Comparison of ENCODE assay signal across 18 cellular contexts in the genomic region with DNA sequence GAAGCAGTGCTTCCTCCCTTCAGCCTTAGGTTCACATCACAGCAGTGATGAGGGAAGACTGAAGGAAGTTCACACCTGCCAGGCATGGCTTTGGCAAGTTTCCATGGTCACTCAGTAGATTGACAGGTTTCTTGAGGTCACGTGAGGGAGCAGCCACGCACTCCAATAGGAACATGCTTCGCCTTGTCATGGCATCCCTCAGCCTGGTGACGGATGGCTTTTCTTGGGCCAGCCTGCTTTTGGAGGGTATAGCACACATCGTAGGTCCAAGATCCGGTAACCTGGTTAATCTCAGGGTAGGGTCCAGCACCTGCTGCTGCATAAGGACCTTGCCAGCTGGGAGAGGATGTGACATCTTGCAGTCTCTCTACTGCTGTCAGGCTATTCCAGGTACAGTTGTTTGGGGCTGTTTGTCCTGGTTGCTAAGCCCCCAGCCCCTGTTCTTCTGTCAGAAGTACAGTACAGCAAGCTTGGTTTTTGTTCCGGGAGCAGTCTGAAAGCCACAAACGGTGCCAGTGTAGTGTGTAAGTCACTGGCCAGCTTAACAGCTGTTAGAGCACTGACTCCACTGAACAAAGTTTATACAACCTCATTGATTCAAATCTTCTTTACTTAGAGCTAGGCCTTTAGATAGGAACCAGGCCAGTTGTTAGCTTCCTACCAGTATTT. TPM values are rescaled to one million over a fixed set of nuclear protein-coding genes. Genes with fewer than 3 reads are reported as not detected.
A peak's percentile ranks its signal among the peaks of the same experiment; 100 is the strongest.
DNase-seq lines count a peak whose midpoint lies in the region; ATAC-seq, FAIRE-seq and TF ChIP-seq lines count a peak whose summit lies in the region.
"Had no signal": no experiment of that assay in that cellular context is flagged by ENCODE, and none has a peak within 500 bp of the region (broad histone marks: within the 10 kb centered on the region; RNA-seq: fewer than 3 reads in every experiment).

No MANE protein-coding gene starts in this region.

- peaks cover 14% of the 10 kb centered on the region for H3K36me3 Mint-ChIP-seq in activated naive CD8-positive, alpha-beta T cell
- peaks cover 21% of the 10 kb centered on the region for H3K36me3 Mint-ChIP-seq in chondrocyte (ENCODE audit: low read depth)

- no peak overlapping the region for H3K27ac ChIP-seq in heart left ventricle
- peak overlapping the region; percentile 16 for H3K27ac ChIP-seq in muscle layer of colon (ENCODE audit: low read depth, low read length)
- no peak overlapping the region for H3K27ac ChIP-seq in tibial nerve
- H3K27ac ChIP-seq: tibial artery had no signal

- intact Hi-C loops in heart left ventricle (cut with DNase I), result no loop called here
- intact Hi-C loops in left ventricle myocardium superior (cut with micrococcal nuclease), result no loop called here

- no peaks in the 10 kb centered on the region for H3K9me3 Mint-ChIP-seq in activated naive CD8-positive, alpha-beta T cell (ENCODE audit: low read depth)
- H3K9me3 Mint-ChIP-seq in chondrocyte (ENCODE audit: low read depth), result no peaks in the 10 kb centered on the region

- peaks cover 87% of the 10 kb centered on the region for H3K4me1 Mint-ChIP-seq in activated naive CD8-positive, alpha-beta T cell (ENCODE audit: low read depth)
- peaks cover 25% of the 10 kb centered on the region for H3K4me1 Mint-ChIP-seq in chondrocyte (ENCODE audit: low read depth)

- no peaks in the 10 kb centered on the region for H3K27me3 ChIP-seq in heart left ventricle
- no peaks in the 10 kb centered on the region for H3K27me3 ChIP-seq in muscle layer of colon (ENCODE audit: control insufficient read depth in 1 of 2, insufficient read depth in 2 of 2, low read length in 2 of 2)
- no peaks in the 10 kb centered on the region for H3K27me3 ChIP-seq in tibial nerve
- H3K27me3 ChIP-seq: tibial artery had no signal

- peak; percentile 14 to 45 (median 22) for ATAC-seq in heart left ventricle
- no peak for ATAC-seq in left ventricle myocardium superior
- ATAC-seq: PC-3 had no signal

- H3K4me3 ChIP-seq in heart left ventricle (no peak overlapping the region), muscle layer of colon (ENCODE audit: low read depth in 1 of 2, low read length in 2 of 2) (no peak overlapping the region), tibial nerve (no peak overlapping the region)
- H3K4me3 ChIP-seq: tibial artery had no signal

- H3K4me3 Mint-ChIP-seq in activated naive CD8-positive, alpha-beta T cell, result no peak overlapping the region
- H3K4me3 Mint-ChIP-seq in chondrocyte (ENCODE audit: unreplicated experiment), result no peak overlapping the region

- TF ChIP-seq EP300 in tibial nerve (IDR thresholded peaks at IDR 0.05), result no peak

- H3K36me3 ChIP-seq in heart left ventricle (peaks cover 0 to 63% (median 58%) of the 10 kb centered on the region in 9 donors), muscle layer of colon (ENCODE audit: insufficient read depth, low read length) (peaks cover 40% of the 10 kb centered on the region), tibial nerve (peaks cover 0 to 59% (median 6%) of the 10 kb centered on the region in 3 donors)

- H3K9me3 ChIP-seq in heart left ventricle (no peaks in the 10 kb centered on the region), muscle layer of colon (ENCODE audit: low read length) (no peaks in the 10 kb centered on the region), tibial nerve (no peaks in the 10 kb centered on the region)
- H3K9me3 ChIP-seq: tibial artery had no signal

- H3K4me1 ChIP-seq in heart left ventricle, result peaks cover 0 to 49% (median 17%) of the 10 kb centered on the region in 12 donors
- peaks cover 43% of the 10 kb centered on the region for H3K4me1 ChIP-seq in muscle layer of colon (ENCODE audit: insufficient read depth, low read length)
- peaks cover 0 to 38% (median 21%) of the 10 kb centered on the region in 4 donors for H3K4me1 ChIP-seq in tibial nerve

- no peak for DNase-seq in heart left ventricle
- no peak for DNase-seq in left ventricle myocardium superior
- DNase-seq in tibial nerve (ENCODE audit: low spot score in 2 of 2), result no peak
- no peak for DNase-seq in chondrocyte (ENCODE audit: low spot score)
- DNase-seq in urothelium cell line (ENCODE audit: low spot score), result no peak
- DNase-seq in NCI-H2171 treated with DMSO at 0.1 percent for 48 hours (lab: John Stamatoyannopoulos, UW), result no peak
- DNase-seq: activated CD8-positive, alpha-beta memory T cell treated with anti-CD3 and anti-CD28 coated beads, Interleukin-2, amount 50 U/mL, for 48 hours; AML-193; amygdala; cortex of kidney; head of caudate nucleus; NCI-H1694 treated with DMSO at 0.1 percent for 48 hours; NCI-H510A treated with DMSO at 0.1 percent for 48 hours; PC-3; tibial artery had no signal

- TF ChIP-seq POLR2A in heart left ventricle (IDR thresholded peaks at IDR 0.05), result no peak
- no peak for TF ChIP-seq POLR2A in tibial nerve (IDR thresholded peaks at IDR 0.05)

- no peak for FAIRE-seq in urothelium cell line (lab: Jason Lieb, UNC)
- FAIRE-seq: keratinocyte had no signal

- H3K9ac ChIP-seq in muscle layer of colon (ENCODE audit: low read length), result no peak overlapping the region

- 71 to 79% (median 77%) methylated on average over 8 of the region's 8 CpGs for WGBS in heart left ventricle, 4 donors
- 89 to 90% methylated on average over 8 of the region's 8 CpGs for WGBS in tibial nerve, 2 donors

- no peak for TF ChIP-seq CTCF in heart left ventricle (IDR thresholded peaks at IDR 0.05)
- TF ChIP-seq CTCF in tibial nerve (IDR thresholded peaks at IDR 0.05), result no peak
- TF ChIP-seq CTCF in chondrocyte (IDR thresholded peaks at IDR 0.05), result no peak

- no peaks in the 10 kb centered on the region for H3K27me3 Mint-ChIP-seq in activated naive CD8-positive, alpha-beta T cell
- H3K27me3 Mint-ChIP-seq in chondrocyte (ENCODE audit: low read depth), result no peaks in the 10 kb centered on the region

- H3K27ac Mint-ChIP-seq in activated naive CD8-positive, alpha-beta T cell, result peak overlapping the region; percentile 94
- H3K27ac Mint-ChIP-seq in chondrocyte (ENCODE audit: unreplicated experiment), result no peak overlapping the region

RNA-seq across cellular contexts. Expression of gene PSMD6, which starts 42.3 kb away (rescaled TPM):
- total RNA-seq in heart left ventricle (10 to 100 TPM; 69.1 to 91.1 (median 82.5) TPM), left ventricle myocardium superior (70.7 TPM), tibial nerve (10 to 100 TPM; 47.4 to 64.5 (median 58.9) TPM), chondrocyte (64.2 to 86.4 TPM (median 65.0 TPM) in 3 replicates)
- polyA plus RNA-seq in heart left ventricle, result 100 to 1,000 TPM in 1 of 2 donors, 10 to 100 TPM in 1; 60.1 to 128 TPM
